In the genomic region with DNA sequence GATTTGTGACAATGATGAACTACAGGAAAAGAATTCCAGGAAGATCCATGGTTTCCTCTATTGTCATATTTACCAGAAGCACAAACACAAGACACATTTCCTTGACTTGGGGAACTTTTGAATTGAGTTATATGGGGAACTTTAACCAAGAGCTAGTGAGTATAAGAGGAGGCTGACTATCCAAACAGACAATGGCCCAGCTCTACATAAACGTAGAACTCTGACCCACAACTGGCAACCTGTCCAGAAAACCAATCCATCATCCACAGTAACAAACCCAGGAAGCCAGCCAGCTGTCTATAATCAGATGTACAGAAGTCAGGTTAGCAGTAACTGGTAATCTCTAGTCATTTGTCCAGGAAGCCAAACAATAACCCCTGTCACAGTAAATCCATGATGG, we compare ENCODE assay signal across 32 cellular contexts.
"Had no signal": no experiment of that assay in that cellular context is flagged by ENCODE, and none has a peak within 500 bp of the region (broad histone marks: within the 10 kb centered on the region; RNA-seq: fewer than 3 reads in every experiment).

No MANE protein-coding gene starts in this region.

- H3K27me3 Mint-ChIP-seq: brain had no signal

- H3K4me3 Mint-ChIP-seq: activated CD4-positive, alpha-beta memory T cell treated with anti-CD3 and anti-CD28 coated beads for 36 hours; activated CD4-positive, alpha-beta T cell treated with anti-CD3 and anti-CD28 coated beads, Interleukin-2, amount 10 ng/mL, durations not matched to agents 7 days and 5 days; activated naive CD8-positive, alpha-beta T cell treated with anti-CD3 and anti-CD28 coated beads, Interleukin-2, amount 50 U/mL, for 24 hours; activated T-cell treated with anti-CD3 and anti-CD28 coated beads, Interleukin-2, amount 50 U/mL, for 4 hours; brain had no signal

- H3K4me3 ChIP-seq: cardiac muscle cell, MG63, Peyer's patch, SJCRH30 had no signal

- H3K27me3 ChIP-seq: cardiac muscle cell, MG63, Peyer's patch had no signal

- H3K9ac ChIP-seq: SK-N-SH had no signal

- H3K27ac Mint-ChIP-seq: activated CD4-positive, alpha-beta memory T cell treated with anti-CD3 and anti-CD28 coated beads for 36 hours; activated CD4-positive, alpha-beta T cell treated with anti-CD3 and anti-CD28 coated beads, Interleukin-2, amount 10 ng/mL, durations not matched to agents 7 days and 5 days; activated naive CD4-positive, alpha-beta T cell treated with anti-CD3 and anti-CD28 coated beads, Interleukin-2, amount 50 U/mL, for 72 hours; activated naive CD8-positive, alpha-beta T cell treated with anti-CD3 and anti-CD28 coated beads, Interleukin-2, amount 50 U/mL, for 24 hours; brain had no signal

- FAIRE-seq: astrocyte had no signal

- H3K9me3 Mint-ChIP-seq: activated CD4-positive, alpha-beta memory T cell treated with anti-CD3 and anti-CD28 coated beads for 36 hours; activated CD4-positive, alpha-beta T cell treated with anti-CD3 and anti-CD28 coated beads, Interleukin-2, amount 10 ng/mL, durations not matched to agents 7 days and 5 days; activated T-cell treated with anti-CD3 and anti-CD28 coated beads, Interleukin-2, amount 50 U/mL, for 4 hours had no signal

- H3K9me3 ChIP-seq: MG63, Peyer's patch, SJCRH30, SK-N-SH had no signal

- H3K4me1 Mint-ChIP-seq: activated CD4-positive, alpha-beta T cell treated with anti-CD3 and anti-CD28 coated beads, Interleukin-2, amount 10 ng/mL, durations not matched to agents 7 days and 5 days; brain had no signal

- H3K36me3 ChIP-seq: cardiac muscle cell, MG63, Peyer's patch, SJCRH30 had no signal

- ATAC-seq: activated naive CD4-positive, alpha-beta T cell treated with anti-CD3 and anti-CD28 coated beads, Interleukin-2, amount 50 U/mL, for 72 hours; activated naive CD8-positive, alpha-beta T cell treated with anti-CD3 and anti-CD28 coated beads, Interleukin-2, amount 50 U/mL, for 24 hours; activated T-cell treated with anti-CD3 and anti-CD28 coated beads, Interleukin-2, amount 50 U/mL, for 4 hours had no signal

- DNase-seq: activated CD4-positive, alpha-beta memory T cell treated with anti-CD3 and anti-CD28 coated beads for 36 hours; activated CD4-positive, alpha-beta T cell treated with anti-CD3 and anti-CD28 coated beads, Interleukin-2, amount 10 ng/mL, durations not matched to agents 7 days and 5 days; activated CD4-positive, CD25-positive, alpha-beta regulatory T cell; activated CD8-positive, alpha-beta memory T cell treated with anti-CD3 and anti-CD28 coated beads for 24 hours; activated effector memory CD4-positive, alpha-beta T cell treated with anti-CD3 and anti-CD28 coated beads, Interleukin-2, amount 50 U/mL, for 16 hours; activated naive CD4-positive, alpha-beta T cell treated with Interleukin-2 at 50 U/mL for 16 hours; activated naive CD8-positive, alpha-beta T cell treated with anti-CD3 and anti-CD28 coated beads, Interleukin-2, amount 50 U/mL, for 24 hours; activated T-cell treated with anti-CD3 and anti-CD28 coated beads, Interleukin-2, amount 50 U/mL, for 4 hours; amniotic stem cell; cerebellar nuclear complex; KG1; MG63; NCI-H1105 treated with DMSO at 0.1 percent for 48 hours; NCI-H1436 treated with DMSO at 0.1 percent for 48 hours; NCI-H187; NCI-H2081; NCI-H2171; NCI-H2227 treated with DMSO at 0.1 percent for 48 hours; NCI-H446 treated with DMSO at 0.1 percent for 48 hours; NCI-H524 treated with DMSO at 0.1 percent for 48 hours; NCI-H82; Peyer's patch; Right ventricle myocardium superior; SJCRH30; SK-N-SH; T-helper 1 cell had no signal

- H3K36me3 Mint-ChIP-seq: activated CD4-positive, alpha-beta memory T cell treated with anti-CD3 and anti-CD28 coated beads for 36 hours; activated naive CD4-positive, alpha-beta T cell treated with anti-CD3 and anti-CD28 coated beads, Interleukin-2, amount 50 U/mL, for 72 hours; brain had no signal

- H3K27ac ChIP-seq: cardiac muscle cell, Peyer's patch, RWPE1, SJCRH30, VCaP had no signal

- H3K4me1 ChIP-seq: Peyer's patch, SJCRH30 had no signal

- H3K4me2 ChIP-seq: SK-N-SH had no signal
